19 cellular contexts compared by ENCODE assay signal in the genomic region with DNA sequence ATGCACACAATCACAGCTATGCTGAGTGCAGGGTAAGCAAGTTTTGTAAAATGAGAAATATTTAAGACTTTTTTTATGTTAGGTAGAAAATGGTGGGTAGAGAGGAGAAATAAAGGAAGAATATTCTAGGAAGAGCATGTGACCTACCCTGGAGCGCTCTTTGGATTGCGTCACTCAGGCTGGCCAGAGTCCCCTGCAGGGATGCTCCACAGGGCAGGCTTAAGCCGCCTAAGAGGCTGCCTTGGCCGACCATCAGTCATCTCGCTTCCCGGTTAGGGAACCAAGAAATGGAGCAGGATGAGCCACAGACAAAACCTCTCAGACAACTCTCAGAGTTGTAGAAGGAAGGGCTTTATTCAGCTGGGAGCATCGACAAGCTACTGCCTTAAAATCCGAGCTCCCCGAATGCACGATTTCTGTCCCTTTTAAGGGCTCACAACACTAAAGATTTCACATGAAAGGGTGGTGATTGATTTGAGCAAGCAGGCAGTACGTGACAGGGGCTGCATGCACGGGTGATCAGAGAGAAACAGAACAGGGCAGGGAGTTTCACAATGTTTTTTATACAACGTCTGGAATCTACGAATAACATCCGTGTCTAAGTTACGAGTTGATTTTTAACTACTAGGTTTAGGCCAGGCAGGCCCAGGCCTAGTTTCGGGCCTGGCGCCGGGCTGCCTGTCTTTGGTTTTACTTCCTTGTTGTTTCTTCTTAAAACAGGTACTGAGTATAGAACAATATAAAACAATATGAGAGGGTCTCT.
DNase-seq lines count a peak whose midpoint lies in the region; ATAC-seq, FAIRE-seq and TF ChIP-seq lines count a peak whose summit lies in the region.
"Had no signal": no experiment of that assay in that cellular context is flagged by ENCODE, and none has a peak within 500 bp of the region (broad histone marks: within the 10 kb centered on the region; RNA-seq: fewer than 3 reads in every experiment).

No MANE protein-coding gene starts in this region.

- no peaks in the 10 kb centered on the region for H3K36me3 ChIP-seq in GM12878 (ENCODE audit: control insufficient read depth in 2 of 2, insufficient read depth in 2 of 2, low read length in 1 of 2)

- no peak overlapping the region for H3K4me3 ChIP-seq in GM12878
- H3K4me3 ChIP-seq: GM23248 had no signal

- no peaks in the 10 kb centered on the region for H3K36me3 Mint-ChIP-seq in type B pancreatic cell
- H3K36me3 Mint-ChIP-seq: CD14-positive monocyte had no signal

- no peak for TF ChIP-seq RAD21 in GM12878 (IDR thresholded peaks at IDR 0.05; ENCODE audit: insufficient read depth, low read depth, low read length)

- peak overlapping the region; percentile 25 for H3K27ac Mint-ChIP-seq in type B pancreatic cell
- H3K27ac Mint-ChIP-seq: CD14-positive monocyte had no signal

- no peaks in the 10 kb centered on the region for H3K27me3 ChIP-seq in GM12878 (replicated peaks in 1 of 2; ENCODE audit: control insufficient read depth in 2 of 2, insufficient read depth in 2 of 2, low read length in 1 of 2)

- RAD21 ChIA-PET in GM12878 (lab: Charles Lee; ENCODE audit: unreplicated experiment), result no interaction called here

- no peak overlapping the region for H3K4me2 ChIP-seq in GM12878 (ENCODE audit: control insufficient read depth, insufficient read depth)
- H3K4me2 ChIP-seq: SK-N-SH had no signal

- no peak overlapping the region for H2AFZ ChIP-seq in GM12878 (ENCODE audit: control insufficient read depth, low read depth, low read length)
- H2AFZ ChIP-seq: GM23248 had no signal

- H3K4me3 Mint-ChIP-seq in type B pancreatic cell, result no peak overlapping the region
- H3K4me3 Mint-ChIP-seq: CD14-positive monocyte had no signal

- in situ Hi-C loops in GM12878 (cut with MboI), result no loop called here

- WGBS in GM12878 (ENCODE audit: insufficient coverage, insufficient replicate concordance, low lambda C conversion rate, missing lambda C conversion rate), result 66% methylated on average over 19 of the region's 19 CpGs

- no peak for TF ChIP-seq EP300 in GM12878 (IDR thresholded peaks at IDR 0.05; ENCODE audit: borderline replicate concordance in 1 of 2, control insufficient read depth in 1 of 2, low read depth in 2 of 2, low read length in 2 of 2)

- no TSS peak for BruUV-seq in GM12878 (replicated peaks; lab: Mats Ljungman, UMichigan)

- SMC1A ChIA-PET in GM12878 (lab: Charles Lee; ENCODE audit: uncharacterized antibody, unreplicated experiment), result no interaction called here

- no peaks in the 10 kb centered on the region for H3K4me1 Mint-ChIP-seq in type B pancreatic cell (ENCODE audit: unreplicated experiment)
- H3K4me1 Mint-ChIP-seq: CD14-positive monocyte had no signal

- no peak for FAIRE-seq in GM12878 (lab: Jason Lieb, UNC)

- no peaks in the 10 kb centered on the region for H3K9me3 ChIP-seq in GM12878 (replicated peaks; ENCODE audit: control insufficient read depth, insufficient read depth, low read length)
- H3K9me3 ChIP-seq: SK-N-SH had no signal

- CTCF ChIA-PET in GM12878 (lab: Yijun Ruan, JAX), result no interaction called here

- H3K4me1 ChIP-seq in GM12878 (ENCODE audit: control insufficient read depth, insufficient read depth, low read length), result no peaks in the 10 kb centered on the region

- H3K9me3 Mint-ChIP-seq in type B pancreatic cell, result no peaks in the 10 kb centered on the region

- POLR2A ChIA-PET in GM12878 (lab: Charles Lee), result no interaction called here

- H3K79me2 ChIP-seq in GM12878 (ENCODE audit: control insufficient read depth, insufficient read depth, low read length), result no peaks in the 10 kb centered on the region

- DNase-seq in HK-2 (ENCODE audit: unreplicated experiment) (peak; percentile 20), GM12878 (ENCODE audit: low read depth, low spot score) (no peak), left kidney (ENCODE audit: low read depth, low spot score) (peak; percentile 58), type B pancreatic cell (ENCODE audit: extremely low spot score, unreplicated experiment) (no peak), SIG-M5 treated with dmso at 0.1 percent for 504 hours (lab: John Stamatoyannopoulos, UW; ENCODE audit: unreplicated experiment) (no peak), medulla oblongata (ENCODE audit: extremely low spot score) (no peak)
- DNase-seq: ACHN, AML-193, COR-L47, GM23248, KBM-7, NCI-H1417 treated with DMSO at 0.1 percent for 48 hours, NCI-H2029 treated with DMSO at 0.1 percent for 48 hours, NCI-H524, SK-N-SH had no signal

- ATAC-seq in GM12878 (peak; percentile 57), GM21367 (IDR thresholded peaks at IDR 0.05; ENCODE audit: unreplicated experiment) (no peak)
- ATAC-seq: Panc1, Right ventricle myocardium inferior had no signal

- no peak for TF ChIP-seq POLR2A in GM12878 (IDR thresholded peaks at IDR 0.05; ENCODE audit: low read depth, low read length)

- H3K9ac ChIP-seq in GM12878 (ENCODE audit: control insufficient read depth, insufficient read depth, low read length), result no peak overlapping the region
- H3K9ac ChIP-seq: GM23248, SK-N-SH had no signal

- intact Hi-C loops in GM12878 (cut with micrococcal nuclease; ENCODE audit: unreplicated experiment), result no loop called here

- no peaks in the 10 kb centered on the region for H4K20me1 ChIP-seq in GM12878 (ENCODE audit: control insufficient read depth, insufficient read depth)

- H3K27ac ChIP-seq in GM12878 (ENCODE audit: control insufficient read depth, insufficient read depth), result no peak overlapping the region
- H3K27ac ChIP-seq: GM23248 had no signal

- no peaks in the 10 kb centered on the region for H3K27me3 Mint-ChIP-seq in type B pancreatic cell

- TF ChIP-seq CTCF in GM12878 (IDR thresholded peaks at IDR 0.05 in 2 of 3, conservative IDR thresholded peaks at IDR 0.05 in 1 of 3; ENCODE audit: control insufficient read depth in 2 of 3, extremely low read depth in 1 of 3, insufficient read depth in 1 of 3, low read depth in 3 of 3, low read length in 3 of 3), result no peak
- TF ChIP-seq CTCF in type B pancreatic cell (conservative IDR thresholded peaks at IDR 0.05), result no peak

TF ChIP-seq in GM12878, 131 proteins besides CTCF, POLR2A, EP300 and RAD21:
- TF ChIP-seq, protein P1, sequence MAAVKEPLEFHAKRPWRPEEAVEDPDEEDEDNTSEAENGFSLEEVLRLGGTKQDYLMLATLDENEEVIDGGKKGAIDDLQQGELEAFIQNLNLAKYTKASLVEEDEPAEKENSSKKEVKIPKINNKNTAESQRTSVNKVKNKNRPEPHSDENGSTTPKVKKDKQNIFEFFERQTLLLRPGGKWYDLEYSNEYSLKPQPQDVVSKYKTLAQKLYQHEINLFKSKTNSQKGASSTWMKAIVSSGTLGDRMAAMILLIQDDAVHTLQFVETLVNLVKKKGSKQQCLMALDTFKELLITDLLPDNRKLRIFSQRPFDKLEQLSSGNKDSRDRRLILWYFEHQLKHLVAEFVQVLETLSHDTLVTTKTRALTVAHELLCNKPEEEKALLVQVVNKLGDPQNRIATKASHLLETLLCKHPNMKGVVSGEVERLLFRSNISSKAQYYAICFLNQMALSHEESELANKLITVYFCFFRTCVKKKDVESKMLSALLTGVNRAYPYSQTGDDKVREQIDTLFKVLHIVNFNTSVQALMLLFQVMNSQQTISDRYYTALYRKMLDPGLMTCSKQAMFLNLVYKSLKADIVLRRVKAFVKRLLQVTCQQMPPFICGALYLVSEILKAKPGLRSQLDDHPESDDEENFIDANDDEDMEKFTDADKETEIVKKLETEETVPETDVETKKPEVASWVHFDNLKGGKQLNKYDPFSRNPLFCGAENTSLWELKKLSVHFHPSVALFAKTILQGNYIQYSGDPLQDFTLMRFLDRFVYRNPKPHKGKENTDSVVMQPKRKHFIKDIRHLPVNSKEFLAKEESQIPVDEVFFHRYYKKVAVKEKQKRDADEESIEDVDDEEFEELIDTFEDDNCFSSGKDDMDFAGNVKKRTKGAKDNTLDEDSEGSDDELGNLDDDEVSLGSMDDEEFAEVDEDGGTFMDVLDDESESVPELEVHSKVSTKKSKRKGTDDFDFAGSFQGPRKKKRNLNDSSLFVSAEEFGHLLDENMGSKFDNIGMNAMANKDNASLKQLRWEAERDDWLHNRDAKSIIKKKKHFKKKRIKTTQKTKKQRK (IDR thresholded peaks at IDR 0.05; ENCODE audit: low read depth, low read length), result no peak
- TF ChIP-seq CEBPB (IDR thresholded peaks at IDR 0.05; ENCODE audit: borderline replicate concordance in 1 of 2, low read depth in 2 of 2, low read length in 2 of 2) (no peak), BHLHE40 (IDR thresholded peaks at IDR 0.05; ENCODE audit: borderline replicate concordance in 1 of 2, low read depth in 2 of 2, low read length in 1 of 2) (peak; percentile 15 to 68; a peak in 2 of 4 replicates), DPF2 (IDR thresholded peaks at IDR 0.05) (no peak), ZNF207 (IDR thresholded peaks at IDR 0.05; ENCODE audit: borderline replicate concordance) (no peak), IRF4 (IDR thresholded peaks at IDR 0.05; ENCODE audit: low read depth, low read length) (no peak)
- TF ChIP-seq, protein P2, sequence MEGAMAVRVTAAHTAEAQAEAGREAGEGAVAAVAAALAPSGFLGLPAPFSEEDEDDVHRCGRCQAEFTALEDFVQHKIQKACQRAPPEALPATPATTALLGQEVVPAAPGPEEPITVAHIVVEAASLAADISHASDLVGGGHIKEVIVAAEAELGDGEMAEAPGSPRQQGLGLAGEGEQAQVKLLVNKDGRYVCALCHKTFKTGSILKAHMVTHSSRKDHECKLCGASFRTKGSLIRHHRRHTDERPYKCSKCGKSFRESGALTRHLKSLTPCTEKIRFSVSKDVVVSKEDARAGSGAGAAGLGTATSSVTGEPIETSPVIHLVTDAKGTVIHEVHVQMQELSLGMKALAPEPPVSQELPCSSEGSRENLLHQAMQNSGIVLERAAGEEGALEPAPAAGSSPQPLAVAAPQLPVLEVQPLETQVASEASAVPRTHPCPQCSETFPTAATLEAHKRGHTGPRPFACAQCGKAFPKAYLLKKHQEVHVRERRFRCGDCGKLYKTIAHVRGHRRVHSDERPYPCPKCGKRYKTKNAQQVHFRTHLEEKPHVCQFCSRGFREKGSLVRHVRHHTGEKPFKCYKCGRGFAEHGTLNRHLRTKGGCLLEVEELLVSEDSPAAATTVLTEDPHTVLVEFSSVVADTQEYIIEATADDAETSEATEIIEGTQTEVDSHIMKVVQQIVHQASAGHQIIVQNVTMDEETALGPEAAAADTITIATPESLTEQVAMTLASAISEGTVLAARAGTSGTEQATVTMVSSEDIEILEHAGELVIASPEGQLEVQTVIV (IDR thresholded peaks at IDR 0.05; ENCODE audit: borderline replicate concordance, partially characterized antibody), result no peak

Comparison
In these comparisons a context has a peak if more than half of its experiments do, and no peak if none do; other contexts are left out.
1. DNase-seq: peak in HK-2 (single experiment) and left kidney (single experiment); none in GM12878 (single experiment), type B pancreatic cell (single experiment), SIG-M5 treated with dmso at 0.1 percent for 504 hours (single experiment) and medulla oblongata (single experiment).